ENCODE assay signal across 20 cellular contexts in genomic region chr2:65043001-65043400, GRCh38. TPM values are rescaled to one million over a fixed set of nuclear protein-coding genes. Genes with fewer than 3 reads are reported as not detected.
A peak's percentile ranks its signal among the peaks of the same experiment; 100 is the strongest.
DNase-seq lines count a peak whose midpoint lies in the region; ATAC-seq, FAIRE-seq and TF ChIP-seq lines count a peak whose summit lies in the region.
"Had no signal": no experiment of that assay in that cellular context is flagged by ENCODE, and none has a peak within 500 bp of the region (broad histone marks: within the 10 kb centered on the region; RNA-seq: fewer than 3 reads in every experiment).

No MANE protein-coding gene starts in this region.

- WGBS in heart right ventricle, 2 donors = 50 to 64% methylated on average over 2 of the region's 2 CpGs
- whole genome bisulfite sequencing in spleen, 5 donors = 42 to 56% (median 49%) methylated on average over 2 of the region's 2 CpGs

- FAIRE-seq in endothelial cell of umbilical vein (lab: Jason Lieb, UNC) = peak; percentile 97
- FAIRE-seq: GM18507, K562, RCC 7860 had no signal

- peaks cover 0 to 19% (median 0%) of the 10 kb centered on the region in 11 donors for H3K9me3 ChIP-seq in heart right ventricle
- H3K9me3 ChIP-seq in endothelial cell of umbilical vein (replicated peaks; ENCODE audit: control insufficient read depth, insufficient read depth, low read length) = no peaks in the 10 kb centered on the region
- H3K9me3 ChIP-seq in spleen = peaks cover 0 to 23% (median 16%) of the 10 kb centered on the region in 8 donors
- no peaks in the 10 kb centered on the region for H3K9me3 ChIP-seq in CD8-positive, alpha-beta T cell (ENCODE audit: low read length)

- H3K9ac ChIP-seq in endothelial cell of umbilical vein (replicated peaks; ENCODE audit: extremely low read depth, insufficient read depth, low read length) = peak overlapping the region; percentile 24

- no peaks in the 10 kb centered on the region for H3K9me1 ChIP-seq in endothelial cell of umbilical vein (replicated peaks; ENCODE audit: control insufficient read depth, extremely low read depth, insufficient read depth, low read length)

- DNase-seq in heart right ventricle (no peak), left cardiac atrium (no peak), NB4 (ENCODE audit: low read depth) (peak; percentile 65), endothelial cell of umbilical vein (ENCODE audit: low read depth, low spot score) (peak; percentile 82), spleen (no peak), NCI-H2107 treated with DMSO at 0.1 percent for 48 hours (lab: John Stamatoyannopoulos, UW; ENCODE audit: unreplicated experiment) (no peak)
- DNase-seq in CD8-positive, alpha-beta T cell = no peak
- DNase-seq: CD4-positive, alpha-beta T cell; COR-L47; DMS53; H9; NCI-H1105; NCI-H1436 treated with DMSO at 0.1 percent for 48 hours; NCI-H187 treated with DMSO at 0.1 percent for 48 hours; NCI-H524; NCI-H774 had no signal

- peaks cover 0 to 5% (median 0%) of the 10 kb centered on the region in 9 donors for H3K36me3 ChIP-seq in heart right ventricle
- no peaks in the 10 kb centered on the region for H3K36me3 ChIP-seq in endothelial cell of umbilical vein (ENCODE audit: control insufficient read depth in 2 of 2, extremely low read depth in 1 of 2, insufficient read depth in 2 of 2, low read length in 2 of 2)
- peaks cover 0 to 73% (median 5%) of the 10 kb centered on the region in 6 donors for H3K36me3 ChIP-seq in spleen
- H3K36me3 ChIP-seq in CD8-positive, alpha-beta T cell (ENCODE audit: insufficient read depth, low read length) = no peaks in the 10 kb centered on the region

- CTCF ChIA-PET in endothelial cell of umbilical vein (lab: Charles Lee) = interaction anchor here (0.9 to 3.1 kb wide), 14 partner anchors 8 to 531 kb away, joined by 3 to 37 read pairs (median 5); partner anchors contain the start of genes CEP68 and RAB1A
- CTCF ChIA-PET in CD8-positive, alpha-beta T cell (lab: Charles Lee) = interaction anchor here (0.6 to 4.8 kb wide), 8 partner anchors 11 to 130 kb away, joined by 3 to 41 read pairs (median 5); partner anchors contain the start of gene CEP68

- TF ChIP-seq CTCF in heart right ventricle (IDR thresholded peaks at IDR 0.05) (no peak), NB4 (IDR thresholded peaks at IDR 0.05; ENCODE audit: low read depth, low read length) (no peak), endothelial cell of umbilical vein (IDR thresholded peaks at IDR 0.05; ENCODE audit: extremely low read depth in 1 of 2, insufficient read depth in 1 of 2, low read depth in 1 of 2, low read length in 2 of 2) (no peak), spleen (IDR thresholded peaks at IDR 0.05 in 8 of 11, conservative IDR thresholded peaks at IDR 0.05 in 3 of 11) (no peak)
- no peak for TF ChIP-seq CTCF in CD8-positive, alpha-beta T cell (IDR thresholded peaks at IDR 0.05)

- BruUV-seq in endothelial cell of umbilical vein (replicated peaks; lab: Mats Ljungman, UMichigan) = no TSS peak

- no peaks in the 10 kb centered on the region for H3K79me2 ChIP-seq in endothelial cell of umbilical vein (ENCODE audit: control insufficient read depth, insufficient read depth, low read length)

- H3K9me3 Mint-ChIP-seq in CD8-positive, alpha-beta T cell = peaks cover 9% of the 10 kb centered on the region

- no peaks in the 10 kb centered on the region for H4K20me1 ChIP-seq in endothelial cell of umbilical vein (replicated peaks; ENCODE audit: control insufficient read depth, extremely low read depth, insufficient read depth, low read length)

- H3K4me3 ChIP-seq in heart right ventricle (no peak overlapping the region), NB4 (ENCODE audit: low read depth, low read length) (no peak overlapping the region), endothelial cell of umbilical vein (replicated peaks in 1 of 3; ENCODE audit: insufficient read depth in 1 of 3, low read depth in 1 of 3, low read length in 3 of 3) (no peak overlapping the region), spleen (no peak overlapping the region)
- no peak overlapping the region for H3K4me3 ChIP-seq in CD8-positive, alpha-beta T cell (ENCODE audit: low read depth, low read length)
- H3K4me3 ChIP-seq: GM23338, K562 had no signal

- H3K27me3 ChIP-seq in heart right ventricle (no peaks in the 10 kb centered on the region), endothelial cell of umbilical vein (ENCODE audit: control insufficient read depth in 2 of 2, insufficient read depth in 2 of 2, low read length in 2 of 2) (peaks cover 0 to 7% of the 10 kb centered on the region in 2 experiments), spleen (replicated peaks in 1 of 7) (no peaks in the 10 kb centered on the region)
- no peaks in the 10 kb centered on the region for H3K27me3 ChIP-seq in CD8-positive, alpha-beta T cell (ENCODE audit: insufficient read depth, low read length)

- ATAC-seq in heart right ventricle (peak in 4 of 8 donors; percentile 22 to 52 (median 36)), left cardiac atrium (no peak)
- no peak for ATAC-seq in CD8-positive, alpha-beta T cell
- ATAC-seq: GM23338, K562 had no signal

- no peak overlapping the region for H3K27ac Mint-ChIP-seq in CD8-positive, alpha-beta T cell
- H3K27ac Mint-ChIP-seq: CD4-positive, alpha-beta T cell; GM23338 had no signal

- H3K4me3 Mint-ChIP-seq in CD8-positive, alpha-beta T cell = no peak overlapping the region
- H3K4me3 Mint-ChIP-seq: CD4-positive, alpha-beta T cell; GM23338; H9 had no signal

- POLR2A ChIA-PET in endothelial cell of umbilical vein (lab: Charles Lee) = interaction anchor here (0.6 to 1.5 kb wide), 3 partner anchors 10 to 27 kb away, joined by 3 to 9 read pairs (median 5); partner anchors contain the start of gene CEP68
- POLR2A ChIA-PET in CD8-positive, alpha-beta T cell (lab: Charles Lee) = no interaction called here

- peaks cover 11% of the 10 kb centered on the region for H3K4me1 Mint-ChIP-seq in CD8-positive, alpha-beta T cell (ENCODE audit: low read depth)

- H3K4me2 ChIP-seq in endothelial cell of umbilical vein (ENCODE audit: insufficient read depth, low read length) = peak overlapping the region; percentile 38
- H3K4me2 ChIP-seq: GM23338 had no signal

- H3K36me3 Mint-ChIP-seq in CD8-positive, alpha-beta T cell = peaks cover 45% of the 10 kb centered on the region

- TF ChIP-seq POLR2A in NB4 (IDR thresholded peaks at IDR 0.05; ENCODE audit: extremely low read depth, insufficient read length) (no peak), endothelial cell of umbilical vein (IDR thresholded peaks at IDR 0.05; ENCODE audit: low read depth, low read length) (no peak), spleen (IDR thresholded peaks at IDR 0.05) (no peak)

- dilution Hi-C loops in endothelial cell of umbilical vein (cut with MboI; ENCODE audit: extremely low pct_ligation_motif_present, low sequenced_read_pairs) = no loop called here

- H3K4me1 ChIP-seq in heart right ventricle (peaks cover 0 to 34% (median 15%) of the 10 kb centered on the region in 9 donors), endothelial cell of umbilical vein (ENCODE audit: control insufficient read depth, extremely low read depth, insufficient read depth, low read length) (peaks cover 10% of the 10 kb centered on the region), spleen (peaks cover 5 to 29% (median 16%) of the 10 kb centered on the region in 6 donors)
- peaks cover 5% of the 10 kb centered on the region for H3K4me1 ChIP-seq in CD8-positive, alpha-beta T cell (ENCODE audit: insufficient read depth, low read length)

- intact Hi-C loops in heart right ventricle (cut with DNase I) = loop anchor here in 3 of 10 donors (5.0 kb wide), 2 partner anchors 56 to 126 kb away; partner anchors contain the start of gene SLC1A4 (in 2 of the 3)
- intact Hi-C loops in left cardiac atrium (cut with DNase I) = loop anchor here (5.0 kb wide), 2 partner anchors 56 to 126 kb away; partner anchors contain the start of gene SLC1A4 (in 1 of the 2)
- intact Hi-C loops in endothelial cell of umbilical vein (cut with micrococcal nuclease) = loop anchor here (1.0 to 5.0 kb wide), 3 partner anchors 13 to 521 kb away; partner anchors contain the start of genes AFTPH and CEP68
- intact Hi-C loops in spleen (cut with DNase I; ENCODE audit: low total_unique reads) = no loop called here
- intact Hi-C loops in CD8-positive, alpha-beta T cell (cut with DNase I, micrococcal nuclease) = loop anchor here in 1 of 2 experiments (10.0 kb wide), 1 partner anchor 458 kb away; no protein-coding TSS in a partner anchor

- peak overlapping the region in 7 of 10 donors; percentile 39 to 79 (median 61) for H3K27ac ChIP-seq in heart right ventricle
- peak overlapping the region; percentile 80 for H3K27ac ChIP-seq in endothelial cell of umbilical vein (ENCODE audit: insufficient read depth, low read depth, low read length)
- H3K27ac ChIP-seq in spleen = peak overlapping the region in 7 of 8 donors; percentile 7 to 66 (median 51)
- H3K27ac ChIP-seq in CD8-positive, alpha-beta T cell (ENCODE audit: low read depth, low read length) = no peak overlapping the region

- H3K27me3 Mint-ChIP-seq in CD8-positive, alpha-beta T cell (ENCODE audit: low read depth) = no peaks in the 10 kb centered on the region
- H3K27me3 Mint-ChIP-seq: CD4-positive, alpha-beta T cell had no signal

- peak overlapping the region; percentile 92 for H2AFZ ChIP-seq in endothelial cell of umbilical vein (ENCODE audit: low read depth, low read length)
- H2AFZ ChIP-seq: GM23338 had no signal

RNA-seq across cellular contexts. Expression of gene CEP68, which starts 13.2 kb away (rescaled TPM):
- total RNA-seq in heart right ventricle (10 to 100 TPM; 12.5 to 28.4 (median 23.1) TPM), left cardiac atrium (10 to 100 TPM; 12.6 to 15.4 TPM), endothelial cell of umbilical vein (20.0 and 21.4 TPM in 2 replicates), spleen (10 to 100 TPM; 16.6 to 26.7 (median 22.2) TPM)
- polyA plus RNA-seq in heart right ventricle (10 to 100 TPM in 1 of 2 donors, 1 to 10 TPM in 1; 4.3 to 10.0 TPM), endothelial cell of umbilical vein (22.0 and 26.2 TPM in 2 replicates), spleen (1 to 10 TPM; 5.2 to 7.0 (median 5.7) TPM)
- polyA plus RNA-seq in endothelial cell of umbilical vein (2011; cell fraction: cytosol; rRNA removed) = 15.0 and 17.9 TPM in 2 replicates
- 20.6 and 24.9 TPM in 2 replicates for polyA plus RNA-seq in endothelial cell of umbilical vein (2011; cell fraction: nucleus; rRNA removed)
- 13.1 and 14.3 TPM in 2 replicates for polyA plus RNA-seq in endothelial cell of umbilical vein (2012)
- polyA minus RNA-seq in endothelial cell of umbilical vein = 39.9 and 42.9 TPM in 2 replicates
- 2.3 TPM for polyA minus RNA-seq in endothelial cell of umbilical vein (2011; cell fraction: cytosol; rRNA and poly(A)+ RNA removed)
- polyA minus RNA-seq in endothelial cell of umbilical vein (2011; cell fraction: nucleus; rRNA and poly(A)+ RNA removed) = 24.7 and 29.5 TPM in 2 replicates
- total RNA-seq in CD8-positive, alpha-beta T cell = 10 to 100 TPM; 19.9 to 20.5 TPM

RNA-seq across cellular contexts. Expression of gene SLC1A4, which starts 53.8 kb away (rescaled TPM):
- total RNA-seq in heart right ventricle (10 to 100 TPM in 6 of 10 donors, 1 to 10 TPM in 4; 3.5 to 18.7 (median 11.3) TPM), left cardiac atrium (1 to 10 TPM; 3.6 to 5.2 TPM), endothelial cell of umbilical vein (13.5 and 13.9 TPM in 2 replicates), spleen (10 to 100 TPM; 14.6 to 32.0 (median 19.4) TPM)
- polyA plus RNA-seq in heart right ventricle (10 to 100 TPM in 1 of 2 donors, 1 to 10 TPM in 1; 2.1 to 14.2 TPM), endothelial cell of umbilical vein (9.9 and 11.4 TPM in 2 replicates), spleen (1 to 10 TPM; 2.5 to 4.4 (median 4.3) TPM)
- 8.5 and 9.1 TPM in 2 replicates for polyA plus RNA-seq in endothelial cell of umbilical vein (2011; cell fraction: cytosol; rRNA removed)
- polyA plus RNA-seq in endothelial cell of umbilical vein (2011; cell fraction: nucleus; rRNA removed) = 9.0 and 9.4 TPM in 2 replicates
- polyA plus RNA-seq in endothelial cell of umbilical vein (2012) = 6.7 and 8.4 TPM in 2 replicates
- polyA minus RNA-seq in endothelial cell of umbilical vein = 23.3 and 32.0 TPM in 2 replicates
- polyA minus RNA-seq in endothelial cell of umbilical vein (2011; cell fraction: cytosol; rRNA and poly(A)+ RNA removed) = 9.8 TPM
- 13.2 and 15.7 TPM in 2 replicates for polyA minus RNA-seq in endothelial cell of umbilical vein (2011; cell fraction: nucleus; rRNA and poly(A)+ RNA removed)
- 1 to 10 TPM; 3.1 to 4.2 TPM for total RNA-seq in CD8-positive, alpha-beta T cell

Comparison
In these comparisons a context has a peak if more than half of its experiments do, and no peak if none do; other contexts are left out.
1. DNase-seq: peak in NB4 (single experiment) and endothelial cell of umbilical vein (single experiment); none in heart right ventricle (0 of 2), left cardiac atrium (single experiment), spleen (single experiment), NCI-H2107 treated with DMSO at 0.1 percent for 48 hours (single experiment) and CD8-positive, alpha-beta T cell (0 of 7).